In the genomic region with DNA sequence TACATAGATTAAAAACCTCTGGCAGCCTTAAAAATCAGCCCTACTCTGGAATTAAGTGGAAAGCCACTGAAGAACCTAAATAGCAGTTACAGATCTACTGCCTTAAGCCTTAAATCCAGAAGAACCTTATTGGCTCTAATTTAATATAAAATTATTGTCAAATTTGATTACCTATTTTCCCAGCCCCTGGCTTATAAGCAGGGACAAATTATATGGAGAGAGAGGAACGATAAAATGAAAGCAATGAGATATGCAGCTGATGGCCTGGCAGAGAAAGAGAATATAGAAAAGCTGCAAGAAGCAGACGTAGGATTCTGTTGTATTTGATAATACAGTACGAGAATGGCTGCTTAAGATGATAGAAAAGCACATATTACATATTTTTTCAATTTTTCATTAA, we compare ENCODE assay signal across 25 cellular contexts.
"Had no signal": no experiment of that assay in that cellular context is flagged by ENCODE, and none has a peak within 500 bp of the region (broad histone marks: within the 10 kb centered on the region; RNA-seq: fewer than 3 reads in every experiment).

No MANE protein-coding gene starts in this region.

- H3K27ac Mint-ChIP-seq: activated B cell treated with CpG ODN at 0.5 μM for 24 hours; activated CD8-positive, alpha-beta T cell treated with anti-CD3 and anti-CD28 coated beads for 36 hours; activated naive CD8-positive, alpha-beta T cell; activated T-helper 17 cell treated with anti-CD3 and anti-CD28 coated beads, Interleukin-2, amount 50 U/mL, for 72 hours; T-helper 17 cell; T-helper 2 cell treated with Interferon-gamma antibody and Interleukin-4, amounts not matched to agents 5 μg/mL and 100 μg/mL, for 36 hours had no signal

- H3K9me3 ChIP-seq: heart left ventricle had no signal

- H3K27ac ChIP-seq: epithelial cell of prostate, heart left ventricle, WERI-Rb-1 had no signal

- H3K4me3 Mint-ChIP-seq: activated B cell treated with CpG ODN at 0.5 μM for 24 hours; activated CD8-positive, alpha-beta T cell treated with anti-CD3 and anti-CD28 coated beads for 36 hours; activated naive CD8-positive, alpha-beta T cell; activated T-cell treated with anti-CD3 and anti-CD28 coated beads, Interleukin-2, amount 50 U/mL, for 4 hours; activated T-helper 17 cell treated with anti-CD3 and anti-CD28 coated beads, Interleukin-2, amount 50 U/mL, for 72 hours; T-helper 17 cell; T-helper 2 cell treated with Interferon-gamma antibody and Interleukin-4, amounts not matched to agents 5 μg/mL and 100 μg/mL, for 36 hours had no signal

- H3K4me1 Mint-ChIP-seq: activated B cell treated with CpG ODN at 0.5 μM for 24 hours; activated T-helper 17 cell treated with anti-CD3 and anti-CD28 coated beads, Interleukin-2, amount 50 U/mL, for 72 hours had no signal

- H3K9me3 Mint-ChIP-seq: activated B cell treated with CpG ODN at 0.5 μM for 24 hours; activated CD8-positive, alpha-beta T cell treated with anti-CD3 and anti-CD28 coated beads for 36 hours; activated T-cell treated with anti-CD3 and anti-CD28 coated beads, Interleukin-2, amount 50 U/mL, for 4 hours; activated T-helper 17 cell treated with anti-CD3 and anti-CD28 coated beads, Interleukin-2, amount 50 U/mL, for 72 hours; T-helper 2 cell treated with Interferon-gamma antibody and Interleukin-4, amounts not matched to agents 5 μg/mL and 100 μg/mL, for 36 hours had no signal

- H3K36me3 ChIP-seq: heart left ventricle, WERI-Rb-1 had no signal

- DNase-seq: activated B cell treated with CpG ODN at 0.5 μM for 24 hours; activated CD4-positive, alpha-beta T cell treated with anti-CD3 and anti-CD28 coated beads for 48 hours; activated CD4-positive, alpha-beta T cell treated with anti-CD3 and anti-CD28 coated beads, Interleukin-2, amount 50 U/mL, for 1 hour; activated CD4-positive, alpha-beta T cell treated with anti-CD3 and anti-CD28 coated beads, Interleukin-2, amount 50 U/mL, for 48 hours; activated CD8-positive, alpha-beta memory T cell treated with anti-CD3 and anti-CD28 coated beads for 24 hours; activated CD8-positive, alpha-beta T cell treated with anti-CD3 and anti-CD28 coated beads for 36 hours; activated effector memory CD4-positive, alpha-beta T cell treated with Interleukin-2 at 50 U/mL for 16 hours; activated gamma-delta T cell treated with Interleukin-2 at 50 U/mL for 16 hours; activated naive CD4-positive, alpha-beta T cell treated with anti-CD3 and anti-CD28 coated beads, Interleukin-2, amount 50 U/mL, for 16 hours; activated naive CD4-positive, alpha-beta T cell treated with Interleukin-2 at 50 U/mL for 16 hours; activated T-cell treated with anti-CD3 and anti-CD28 coated beads, Interleukin-2, amount 50 U/mL, for 4 hours; amniotic stem cell; anterior cingulate cortex; caudate nucleus; cortex of kidney; effector CD8-positive, alpha-beta T cell; foreskin fibroblast; heart left ventricle; T-helper 17 cell; T1000; WERI-Rb-1 had no signal

- H3K27me3 ChIP-seq: heart left ventricle had no signal

- H3K36me3 Mint-ChIP-seq: activated naive CD8-positive, alpha-beta T cell had no signal

- H3K4me3 ChIP-seq: heart left ventricle had no signal
